6 cellular contexts compared by ENCODE assay signal in the genomic region with DNA sequence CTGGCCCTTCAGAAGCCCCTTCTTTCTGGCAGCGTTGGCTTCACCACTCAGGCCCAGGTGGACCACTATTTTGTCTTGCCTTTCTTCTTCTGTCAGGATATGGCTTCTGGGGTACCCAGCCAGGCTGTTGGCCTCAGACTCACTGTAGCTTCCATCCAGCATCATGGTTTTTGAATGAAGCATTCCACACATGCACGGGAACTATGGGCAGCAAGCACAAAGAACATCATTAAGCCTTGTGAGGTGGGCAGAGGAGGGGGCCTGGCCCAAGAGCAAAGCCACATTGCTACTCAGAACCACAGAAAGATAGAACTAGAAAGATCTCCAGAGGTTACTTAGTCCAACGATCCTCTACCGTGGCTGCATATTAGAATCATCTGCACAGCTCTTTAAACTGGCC. TPM values are rescaled to one million over a fixed set of nuclear protein-coding genes. Genes with fewer than 3 reads are reported as not detected.
"Had no signal": no experiment of that assay in that cellular context is flagged by ENCODE, and none has a peak within 500 bp of the region (broad histone marks: within the 10 kb centered on the region; RNA-seq: fewer than 3 reads in every experiment).

No MANE protein-coding gene starts in this region.

- H3K4me1 Mint-ChIP-seq: GM23338, H9 had no signal

- H3K9me3 Mint-ChIP-seq: GM23338, H9 had no signal

- DNase-seq: H9, HCEC 1CT, IMR-90 had no signal

- ATAC-seq: GM23338 had no signal

- H3K4me3 Mint-ChIP-seq: GM23338, H9 had no signal

- H3K4me3 ChIP-seq: GM23338 had no signal

- H3K27ac Mint-ChIP-seq: GM23338 had no signal

RNA-seq across cellular contexts. Expression of gene GABRR1, which starts 40.6 kb away (rescaled TPM):
- total RNA-seq: HT-29, IMR-90 had no signal

RNA-seq across cellular contexts. Expression of gene GABRR2, which starts 57.3 kb away (rescaled TPM):
- total RNA-seq: GM23338, H1, H9, HT-29, IMR-90 had no signal
